Comparison of ENCODE assay signal across 13 cellular contexts in genomic region chr12:42124764-42125371, GRCh38. TPM values are rescaled to one million over a fixed set of nuclear protein-coding genes. Genes with fewer than 3 reads are reported as not detected.
A peak's percentile ranks its signal among the peaks of the same experiment; 100 is the strongest.
DNase-seq lines count a peak whose midpoint lies in the region; FAIRE-seq and TF ChIP-seq lines count a peak whose summit lies in the region.
"Had no signal": no experiment of that assay in that cellular context is flagged by ENCODE, and none has a peak within 500 bp of the region (broad histone marks: within the 10 kb centered on the region; RNA-seq: fewer than 3 reads in every experiment).

No MANE protein-coding gene starts in this region.

- no peak overlapping the region for H3K27ac Mint-ChIP-seq in activated T-helper 1 cell treated with anti-CD3 and anti-CD28 coated beads, Interleukin-12 subunit alpha, Interleukin-12 subunit beta, Interleukin-2, Interleukin-4 antibody, amounts not matched to agents 30 ng/mL and 10 ng/mL and 1 ng/mL, durations not matched to agents 14 hours and 24 hours and 36 hours
- H3K27ac Mint-ChIP-seq in activated CD4-positive, alpha-beta memory T cell treated with anti-CD3 and anti-CD28 coated beads, Interleukin-2, amount 10 ng/mL, durations not matched to agents 7 days and 5 days, result no peak overlapping the region
- H3K27ac Mint-ChIP-seq: stimulated activated memory B cell treated with anti-CD40 and anti-IgM and Interleukin-4, amounts not matched to agents 10 μg/mL and 1 μg/mL and 100 μg/mL, for 72 hours had no signal

- H3K4me3 ChIP-seq in HL-60 (replicated peaks; ENCODE audit: insufficient read depth, low read length) (no peak overlapping the region), OCI-LY7 (ENCODE audit: low read depth, low read length, poor library complexity, severe bottlenecking) (no peak overlapping the region), mesendoderm (ENCODE audit: low read length) (no peak overlapping the region)
- H3K4me3 ChIP-seq: SJCRH30 had no signal

- H4K5ac ChIP-seq in mesendoderm (ENCODE audit: low read length), result no peak overlapping the region

- H3K79me2 ChIP-seq in OCI-LY7 (ENCODE audit: insufficient read depth, low read depth, low read length) (peaks cover 17% of the 10 kb centered on the region; the same call in 1 of the 2 replicates), mesendoderm (ENCODE audit: control insufficient read depth, insufficient read depth, low read length) (peaks cover 2% of the 10 kb centered on the region)

- H4K8ac ChIP-seq in mesendoderm (ENCODE audit: low read depth, low read length), result no peak overlapping the region

- no TSS peak for BruUV-seq in OCI-LY7 (replicated peaks; lab: Mats Ljungman, UMichigan)

- no peaks in the 10 kb centered on the region for H4K20me1 ChIP-seq in OCI-LY7 (ENCODE audit: insufficient read depth, low read length)

- TF ChIP-seq CTCF in HL-60 (IDR thresholded peaks at IDR 0.05; ENCODE audit: insufficient read depth, low read length), result no peak
- TF ChIP-seq CTCF in OCI-LY7 (conservative IDR thresholded peaks at IDR 0.05; ENCODE audit: low read length), result no peak

- peaks cover 8% of the 10 kb centered on the region for H3K79me1 ChIP-seq in mesendoderm (ENCODE audit: low read length)

- H3K4me1 ChIP-seq in OCI-LY7 (ENCODE audit: insufficient read depth, low read length, poor library complexity, severe bottlenecking), result no peaks in the 10 kb centered on the region
- H3K4me1 ChIP-seq in mesendoderm (ENCODE audit: control insufficient read depth, low read depth, low read length), result peaks cover 11% of the 10 kb centered on the region
- H3K4me1 ChIP-seq: SJCRH30 had no signal

- H3K27me3 ChIP-seq in HL-60 (ENCODE audit: insufficient read depth, poor library complexity, severe bottlenecking), result no peaks in the 10 kb centered on the region
- no peaks in the 10 kb centered on the region for H3K27me3 ChIP-seq in mesendoderm (ENCODE audit: insufficient read depth, low read length, poor library complexity)
- H3K27me3 ChIP-seq: SJCRH30 had no signal

- no peak for DNase-seq in GM12891 (ENCODE audit: insufficient read length, low spot score)
- no peak for DNase-seq in HL-60 (ENCODE audit: low read depth in 1 of 2, low spot score in 1 of 2)
- no peak for DNase-seq in OCI-LY7 (ENCODE audit: low spot score)
- peak; percentile 82 for DNase-seq in mesendoderm
- no peak for DNase-seq in activated T-helper 1 cell treated with anti-CD3 and anti-CD28 coated beads, Interleukin-12 subunit alpha, Interleukin-12 subunit beta, Interleukin-2, Interleukin-4 antibody, amounts not matched to agents 30 ng/mL and 10 ng/mL and 1 ng/mL, durations not matched to agents 14 hours and 24 hours and 36 hours (ENCODE audit: low spot score)
- no peak for DNase-seq in activated CD4-positive, alpha-beta memory T cell treated with anti-CD3 and anti-CD28 coated beads, Interleukin-2, amount 10 ng/mL, durations not matched to agents 7 days and 5 days
- DNase-seq in DMS153 treated with DMSO at 0.1 percent for 48 hours (lab: John Stamatoyannopoulos, UW; ENCODE audit: unreplicated experiment), result no peak
- DNase-seq in cerebellar nuclear complex (lab: John Stamatoyannopoulos, UW), result no peak
- DNase-seq: activated CD4-positive, alpha-beta T cell treated with anti-CD3 and anti-CD28 coated beads, Interleukin-2, amount 50 U/mL, for 4 hours; DMS153; midbrain; SJCRH30 had no signal

- no peaks in the 10 kb centered on the region for H3K9me3 Mint-ChIP-seq in activated T-helper 1 cell treated with anti-CD3 and anti-CD28 coated beads, Interleukin-12 subunit alpha, Interleukin-12 subunit beta, Interleukin-2, Interleukin-4 antibody, amounts not matched to agents 30 ng/mL and 10 ng/mL and 1 ng/mL, durations not matched to agents 14 hours and 24 hours and 36 hours
- no peaks in the 10 kb centered on the region for H3K9me3 Mint-ChIP-seq in activated CD4-positive, alpha-beta memory T cell treated with anti-CD3 and anti-CD28 coated beads, Interleukin-2, amount 10 ng/mL, durations not matched to agents 7 days and 5 days
- H3K9me3 Mint-ChIP-seq: stimulated activated memory B cell treated with anti-CD40 and anti-IgM and Interleukin-4, amounts not matched to agents 10 μg/mL and 1 μg/mL and 100 μg/mL, for 72 hours had no signal

- H3K9me2 ChIP-seq in OCI-LY7 (ENCODE audit: insufficient read depth, low read length), result no peaks in the 10 kb centered on the region

- no peak overlapping the region for H3K4me3 Mint-ChIP-seq in activated T-helper 1 cell treated with anti-CD3 and anti-CD28 coated beads, Interleukin-12 subunit alpha, Interleukin-12 subunit beta, Interleukin-2, Interleukin-4 antibody, amounts not matched to agents 30 ng/mL and 10 ng/mL and 1 ng/mL, durations not matched to agents 14 hours and 24 hours and 36 hours
- H3K4me3 Mint-ChIP-seq in activated CD4-positive, alpha-beta memory T cell treated with anti-CD3 and anti-CD28 coated beads, Interleukin-2, amount 10 ng/mL, durations not matched to agents 7 days and 5 days, result no peak overlapping the region
- H3K4me3 Mint-ChIP-seq: stimulated activated memory B cell treated with anti-CD40 and anti-IgM and Interleukin-4, amounts not matched to agents 10 μg/mL and 1 μg/mL and 100 μg/mL, for 72 hours had no signal

- H3K36me3 ChIP-seq in OCI-LY7 (ENCODE audit: insufficient read depth, low read length) (no peaks in the 10 kb centered on the region), mesendoderm (ENCODE audit: control insufficient read depth, insufficient read depth, low read length) (no peaks in the 10 kb centered on the region)
- H3K36me3 ChIP-seq: SJCRH30 had no signal

- intact Hi-C loops in OCI-LY7 (cut with micrococcal nuclease; ENCODE audit: unreplicated experiment), result loop anchor here (10.0 kb wide), 1 partner anchor 440 kb away; no protein-coding TSS in a partner anchor
- intact Hi-C loops in activated T-helper 1 cell treated with anti-CD3 and anti-CD28 coated beads, Interleukin-12 subunit alpha, Interleukin-12 subunit beta, Interleukin-2, Interleukin-4 antibody, amounts not matched to agents 30 ng/mL and 10 ng/mL and 1 ng/mL, durations not matched to agents 14 hours and 24 hours and 36 hours (cut with micrococcal nuclease), result no loop called here

- no CpG with 5 or more reads among the region's 5 CpGs for WGBS in mesendoderm (ENCODE audit: extremely low coverage, insufficient coverage, low lambda C conversion rate)

- H3K4ac ChIP-seq in mesendoderm (ENCODE audit: low read depth, low read length), result no peak overlapping the region

- H3K27me3 Mint-ChIP-seq in activated T-helper 1 cell treated with anti-CD3 and anti-CD28 coated beads, Interleukin-12 subunit alpha, Interleukin-12 subunit beta, Interleukin-2, Interleukin-4 antibody, amounts not matched to agents 30 ng/mL and 10 ng/mL and 1 ng/mL, durations not matched to agents 14 hours and 24 hours and 36 hours (ENCODE audit: insufficient read depth), result no peaks in the 10 kb centered on the region
- no peaks in the 10 kb centered on the region for H3K27me3 Mint-ChIP-seq in activated CD4-positive, alpha-beta memory T cell treated with anti-CD3 and anti-CD28 coated beads, Interleukin-2, amount 10 ng/mL, durations not matched to agents 7 days and 5 days
- H3K27me3 Mint-ChIP-seq: stimulated activated memory B cell treated with anti-CD40 and anti-IgM and Interleukin-4, amounts not matched to agents 10 μg/mL and 1 μg/mL and 100 μg/mL, for 72 hours had no signal

- no peak overlapping the region for H2AFZ ChIP-seq in OCI-LY7 (ENCODE audit: low read length)

- peak; percentile 72 for FAIRE-seq in GM12891 (lab: Jason Lieb, UNC)

- H3K27ac ChIP-seq in HL-60 (replicated peaks) (peak overlapping the region; percentile 28; the same call in 1 of the 2 replicates), OCI-LY7 (ENCODE audit: low read depth, low read length, poor library complexity, severe bottlenecking) (no peak overlapping the region), mesendoderm (ENCODE audit: low read depth, low read length) (peak overlapping the region; percentile 52)
- H3K27ac ChIP-seq: SJCRH30 had no signal

- no peak for TF ChIP-seq POLR2A in GM12891 (IDR thresholded peaks at IDR 0.05; ENCODE audit: low read depth, low read length)

- H3K18ac ChIP-seq in mesendoderm (ENCODE audit: low read length), result no peak overlapping the region

- peaks cover 16% of the 10 kb centered on the region for H3K4me1 Mint-ChIP-seq in activated T-helper 1 cell treated with anti-CD3 and anti-CD28 coated beads, Interleukin-12 subunit alpha, Interleukin-12 subunit beta, Interleukin-2, Interleukin-4 antibody, amounts not matched to agents 30 ng/mL and 10 ng/mL and 1 ng/mL, durations not matched to agents 14 hours and 24 hours and 36 hours (ENCODE audit: low read depth)
- peaks cover 9% of the 10 kb centered on the region for H3K4me1 Mint-ChIP-seq in activated CD4-positive, alpha-beta memory T cell treated with anti-CD3 and anti-CD28 coated beads, Interleukin-2, amount 10 ng/mL, durations not matched to agents 7 days and 5 days

- H3K36me3 Mint-ChIP-seq in activated T-helper 1 cell treated with anti-CD3 and anti-CD28 coated beads, Interleukin-12 subunit alpha, Interleukin-12 subunit beta, Interleukin-2, Interleukin-4 antibody, amounts not matched to agents 30 ng/mL and 10 ng/mL and 1 ng/mL, durations not matched to agents 14 hours and 24 hours and 36 hours (ENCODE audit: low read depth), result peaks cover 3% of the 10 kb centered on the region
- H3K36me3 Mint-ChIP-seq in activated CD4-positive, alpha-beta memory T cell treated with anti-CD3 and anti-CD28 coated beads, Interleukin-2, amount 10 ng/mL, durations not matched to agents 7 days and 5 days (ENCODE audit: low read depth), result peaks cover 4% of the 10 kb centered on the region

- CTCF ChIA-PET in OCI-LY7 (lab: Charles Lee; ENCODE audit: unreplicated experiment), result interaction anchor here (0.5 kb wide), 1 partner anchor 541 kb away, joined by 4 read pairs; no protein-coding TSS in a partner anchor
- CTCF ChIA-PET in activated CD4-positive, alpha-beta memory T cell treated with anti-CD3 and anti-CD28 coated beads, Interleukin-2, amount 10 ng/mL, durations not matched to agents 7 days and 5 days (lab: Charles Lee), result no interaction called here

- H2BK15ac ChIP-seq in mesendoderm (replicated peaks; ENCODE audit: low read depth), result no peak overlapping the region

- H3K56ac ChIP-seq in mesendoderm (ENCODE audit: low read length), result peak overlapping the region; percentile 65

- H2BK120ac ChIP-seq in mesendoderm (ENCODE audit: low read depth, low read length), result no peak overlapping the region

- POLR2A ChIA-PET in OCI-LY7 (lab: Charles Lee), result interaction anchor here (0.6 to 1.0 kb wide), 2 partner anchors 18 to 20 kb away, joined by 4 read pairs; no protein-coding TSS in a partner anchor
- POLR2A ChIA-PET in activated CD4-positive, alpha-beta memory T cell treated with anti-CD3 and anti-CD28 coated beads, Interleukin-2, amount 10 ng/mL, durations not matched to agents 7 days and 5 days (lab: Charles Lee), result no interaction called here

- H3K9me3 ChIP-seq in OCI-LY7 (ENCODE audit: low read length), result no peaks in the 10 kb centered on the region
- H3K9me3 ChIP-seq: SJCRH30 had no signal

- H3K4me2 ChIP-seq in OCI-LY7 (ENCODE audit: low read length), result peak overlapping the region; percentile 0; the same call in 1 of the 2 replicates
- no peak overlapping the region for H3K4me2 ChIP-seq in mesendoderm (ENCODE audit: low read length)

- no peak overlapping the region for H3K9ac ChIP-seq in mesendoderm (ENCODE audit: low read length)

- no peak overlapping the region for H3K23ac ChIP-seq in mesendoderm (ENCODE audit: low read length)

- no peak overlapping the region for H2BK5ac ChIP-seq in mesendoderm (ENCODE audit: low read length)

- no peak overlapping the region for H2AK5ac ChIP-seq in mesendoderm (ENCODE audit: low read length)

RNA-seq across cellular contexts. Expression of gene GXYLT1, which starts 19.8 kb away (rescaled TPM):
- polyA plus RNA-seq in GM12891 (2012; ENCODE audit: low read depth, missing spikeins), result 3.5 TPM
- total RNA-seq in OCI-LY7 (2014; rRNA removed; shearing (Covaris generic)), result 7.9 and 9.0 TPM in 2 replicates
- 11.1 and 11.4 TPM in 2 replicates for total RNA-seq in OCI-LY7 (2022)
- polyA plus RNA-seq in mesendoderm (2013, experiment 1 of 2), result 5.9 TPM
- polyA plus RNA-seq in mesendoderm (2013, experiment 2 of 2), result 5.5 TPM
- total RNA-seq in activated T-helper 1 cell treated with anti-CD3 and anti-CD28 coated beads, Interleukin-12 subunit alpha, Interleukin-12 subunit beta, Interleukin-2, Interleukin-4 antibody, amounts not matched to agents 30 ng/mL and 10 ng/mL and 1 ng/mL, durations not matched to agents 14 hours and 24 hours and 36 hours, result 10.5 and 11.4 TPM in 2 replicates
- 1 to 10 TPM; 7.8 to 9.7 TPM for total RNA-seq in activated CD4-positive, alpha-beta memory T cell treated with anti-CD3 and anti-CD28 coated beads, Interleukin-2, amount 10 ng/mL, durations not matched to agents 7 days and 5 days
